ENCODE assay signal across 9 cellular contexts in the genomic region with DNA sequence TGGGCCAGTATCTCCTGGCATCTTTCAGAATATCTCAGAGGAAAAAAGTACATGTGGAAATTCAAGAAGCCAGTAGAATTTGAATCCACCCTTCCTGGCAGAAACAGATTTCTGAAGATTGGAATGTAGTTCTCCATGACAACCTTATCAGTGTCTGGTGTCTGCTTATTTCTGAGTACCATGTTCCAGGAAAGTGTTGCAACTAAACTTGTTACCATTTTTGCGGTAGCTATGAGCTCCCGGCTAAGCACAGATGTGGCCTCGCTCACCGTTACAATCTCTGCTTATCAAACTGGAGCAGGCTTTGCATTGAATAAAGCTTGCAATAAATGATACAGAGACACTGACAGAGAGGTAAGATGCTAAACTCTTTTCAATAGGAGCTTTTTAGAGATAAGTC. TPM values are rescaled to one million over a fixed set of nuclear protein-coding genes. Genes with fewer than 3 reads are reported as not detected.
DNase-seq lines count a peak whose midpoint lies in the region; ATAC-seq and TF ChIP-seq lines count a peak whose summit lies in the region.
"Had no signal": no experiment of that assay in that cellular context is flagged by ENCODE, and none has a peak within 500 bp of the region (broad histone marks: within the 10 kb centered on the region; RNA-seq: fewer than 3 reads in every experiment).

No MANE protein-coding gene starts in this region.

- H3K27ac Mint-ChIP-seq in activated B cell treated with CpG ODN at 0.5 μM for 24 hours: peak overlapping the region; percentile 76
- H3K27ac Mint-ChIP-seq: H9 had no signal

- POLR2A ChIA-PET in activated B cell treated with CpG ODN at 0.5 μM for 24 hours (lab: Charles Lee): interaction anchor here (0.6 to 4.1 kb wide), 4 partner anchors 13 to 481 kb away, joined by 3 to 31 read pairs (median 4); partner anchors contain the start of gene ITPR2

- H3K4me1 Mint-ChIP-seq in activated B cell treated with CpG ODN at 0.5 μM for 24 hours: peaks cover 20% of the 10 kb centered on the region
- H3K4me1 Mint-ChIP-seq: H9 had no signal

- TF ChIP-seq CTCF in activated B cell treated with CpG ODN at 0.5 μM for 24 hours (IDR thresholded peaks at IDR 0.05): no peak
- no peak for TF ChIP-seq CTCF in testis (IDR thresholded peaks at IDR 0.05)

- H3K36me3 ChIP-seq in testis (ENCODE audit: low read depth, missing control alignments): no peaks in the 10 kb centered on the region

- ATAC-seq in activated B cell treated with CpG ODN at 0.5 μM for 24 hours (ENCODE audit: low read depth) (peak; percentile 28), right cardiac atrium (peak; percentile 95 to 97)

- H3K27me3 Mint-ChIP-seq in activated B cell treated with CpG ODN at 0.5 μM for 24 hours: no peaks in the 10 kb centered on the region

- TF ChIP-seq POLR2A in testis (IDR thresholded peaks at IDR 0.05): no peak

- no peaks in the 10 kb centered on the region for H3K9me3 ChIP-seq in right cardiac atrium (ENCODE audit: control insufficient read depth, low read length)
- no peaks in the 10 kb centered on the region for H3K9me3 ChIP-seq in testis

- H3K9me3 Mint-ChIP-seq in activated B cell treated with CpG ODN at 0.5 μM for 24 hours: no peaks in the 10 kb centered on the region
- H3K9me3 Mint-ChIP-seq: H9 had no signal

- no peaks in the 10 kb centered on the region for H3K36me3 Mint-ChIP-seq in activated B cell treated with CpG ODN at 0.5 μM for 24 hours (ENCODE audit: low read depth)

- DNase-seq in SIG-M5 treated with dmso at 0.1 percent for 504 hours (lab: John Stamatoyannopoulos, UW; ENCODE audit: unreplicated experiment): peak; percentile 6
- DNase-seq in SIG-M5 (lab: John Stamatoyannopoulos, UW): no peak
- no peak for DNase-seq in activated B cell treated with CpG ODN at 0.5 μM for 24 hours
- DNase-seq in right cardiac atrium: peak in 2 of 3 donors; percentile 31 to 64
- peak; percentile 67 for DNase-seq in testis
- DNase-seq in stimulated activated CD4-positive, alpha-beta T cell treated with anti-CD3 and anti-CD28 coated beads, Interleukin-1b, Interleukin-23, amount 100 ng/mL, for 48 hours: no peak
- no peak for DNase-seq in NCI-H2107 (lab: John Stamatoyannopoulos, UW)
- no peak for DNase-seq in central memory CD4-positive, alpha-beta T cell
- DNase-seq: H9 had no signal

- H3K27me3 ChIP-seq in right cardiac atrium (ENCODE audit: control insufficient read depth, insufficient read depth) (no peaks in the 10 kb centered on the region), testis (peaks cover 4% of the 10 kb centered on the region)

- peak overlapping the region; percentile 70 for H3K4me3 Mint-ChIP-seq in activated B cell treated with CpG ODN at 0.5 μM for 24 hours
- H3K4me3 Mint-ChIP-seq: H9 had no signal

- H3K4me1 ChIP-seq in right cardiac atrium (ENCODE audit: control insufficient read depth, insufficient read depth, low read length): peaks cover 3% of the 10 kb centered on the region
- peaks cover 14% of the 10 kb centered on the region for H3K4me1 ChIP-seq in testis

- intact Hi-C loops in activated B cell treated with CpG ODN at 0.5 μM for 24 hours (cut with micrococcal nuclease): loop anchor here (1.0 to 5.0 kb wide), 2 partner anchors 13 to 91 kb away; partner anchors contain the start of genes FGFR1OP2, INTS13 and ITPR2
- intact Hi-C loops in right cardiac atrium (cut with DNase I): no loop called here
- intact Hi-C loops in testis (cut with DNase I; ENCODE audit: low total_unique reads): no loop called here

- 10% methylated on average over 4 of the region's 4 CpGs for WGBS in right cardiac atrium
- 19 to 29% methylated on average over 4 of the region's 4 CpGs for WGBS in testis, 2 donors

- CTCF ChIA-PET in activated B cell treated with CpG ODN at 0.5 μM for 24 hours (lab: Charles Lee): interaction anchor here (1.0 to 2.0 kb wide), 9 partner anchors 8 to 461 kb away, joined by 3 to 22 read pairs (median 4); partner anchors contain the start of genes ITPR2 and TM7SF3

- no peak overlapping the region for H3K27ac ChIP-seq in right cardiac atrium (ENCODE audit: low read length)
- no peak overlapping the region for H3K27ac ChIP-seq in testis

- H3K4me3 ChIP-seq in right cardiac atrium (ENCODE audit: low read length): no peak overlapping the region
- no peak overlapping the region for H3K4me3 ChIP-seq in testis

RNA-seq across cellular contexts. Expression of gene ITPR2, which starts 13.0 kb away (rescaled TPM):
- total RNA-seq in activated B cell treated with CpG ODN at 0.5 μM for 24 hours: 66.3 and 74.5 TPM in 2 replicates
- total RNA-seq in right cardiac atrium: 10 to 100 TPM; 19.5 to 32.1 (median 24.6) TPM
- polyA plus RNA-seq in right cardiac atrium: 4.2 TPM
- total RNA-seq in testis: 10 to 100 TPM; 56.9 to 60.6 TPM
- 4.9 TPM for polyA plus RNA-seq in testis (ENCODE audit: insufficient read depth, low read depth, low replicate concordance)

Comparison
In these comparisons a context has a peak if more than half of its experiments do, and no peak if none do; other contexts are left out.
1. DNase-seq: peak in SIG-M5 treated with dmso at 0.1 percent for 504 hours (single experiment), right cardiac atrium (2 of 3) and testis (single experiment); none in SIG-M5 (single experiment), activated B cell treated with CpG ODN at 0.5 μM for 24 hours (single experiment), stimulated activated CD4-positive, alpha-beta T cell treated with anti-CD3 and anti-CD28 coated beads, Interleukin-1b, Interleukin-23, amount 100 ng/mL, for 48 hours (single experiment), NCI-H2107 (single experiment) and central memory CD4-positive, alpha-beta T cell (single experiment).